Comparison of ENCODE assay signal across 10 cellular contexts in the genomic region with DNA sequence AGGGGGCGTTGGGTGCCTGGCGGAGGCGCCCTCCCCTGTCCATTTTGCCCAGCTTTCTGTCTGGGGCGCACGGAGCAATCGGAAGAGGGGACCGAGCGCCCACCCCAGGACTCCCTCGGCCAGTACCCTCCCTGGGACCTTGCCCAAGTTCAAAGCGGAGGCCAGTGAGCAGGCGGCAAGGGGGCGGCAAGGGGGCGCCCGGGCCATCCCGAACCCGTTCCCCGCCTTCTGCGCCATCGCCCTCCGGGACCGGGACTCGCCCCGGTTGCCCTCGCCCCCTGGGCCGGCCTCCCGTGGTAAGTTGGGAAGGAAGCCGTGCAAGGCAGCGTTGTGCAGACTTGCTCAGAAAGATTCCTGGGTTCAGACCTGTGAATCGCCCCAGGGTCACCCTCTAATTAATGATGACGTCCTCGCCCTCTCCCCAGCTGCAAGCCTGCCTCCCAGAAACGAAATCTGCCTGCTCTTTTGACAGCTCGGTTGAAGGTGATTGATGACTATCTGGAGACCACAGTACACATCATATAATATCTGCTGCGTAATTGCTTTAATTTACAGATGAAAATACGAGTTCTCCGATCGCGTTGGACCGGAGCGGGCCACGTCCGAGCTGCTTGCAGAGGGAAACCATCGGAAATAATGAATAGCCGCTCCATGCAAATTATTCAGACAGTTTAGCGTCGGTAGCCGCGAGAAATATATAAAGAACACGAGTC. TPM values are rescaled to one million over a fixed set of nuclear protein-coding genes. Genes with fewer than 3 reads are reported as not detected.
DNase-seq lines count a peak whose midpoint lies in the region; ATAC-seq and TF ChIP-seq lines count a peak whose summit lies in the region.
"Had no signal": no experiment of that assay in that cellular context is flagged by ENCODE, and none has a peak within 500 bp of the region (broad histone marks: within the 10 kb centered on the region; RNA-seq: fewer than 3 reads in every experiment).

No MANE protein-coding gene starts in this region.

- H3K4me1 Mint-ChIP-seq in IgD-negative memory B cell = peaks cover 5 to 6% (median 5%) of the 10 kb centered on the region in 3 donors

- H3K36me3 Mint-ChIP-seq in IgD-negative memory B cell = no peaks in the 10 kb centered on the region

- peaks cover 9% of the 10 kb centered on the region for H3K4me1 ChIP-seq in foreskin keratinocyte
- H3K4me1 ChIP-seq in prostate gland (replicated peaks) = peaks cover 10% of the 10 kb centered on the region

- H3K4me3 Mint-ChIP-seq in IgD-negative memory B cell = peak overlapping the region in 3 of 4 donors; percentile 19 to 72 (median 47)

- H3K9me3 ChIP-seq in prostate gland = no peaks in the 10 kb centered on the region

- H3K27ac ChIP-seq in foreskin keratinocyte (peak overlapping the region; percentile 97), prostate gland (peak overlapping the region; percentile 75 to 79)

- TF ChIP-seq CTCF in foreskin keratinocyte (conservative IDR thresholded peaks at IDR 0.05) = no peak
- TF ChIP-seq CTCF in prostate gland (IDR thresholded peaks at IDR 0.05) = no peak

- H3K27me3 Mint-ChIP-seq in IgD-negative memory B cell = peaks cover 43% of the 10 kb centered on the region

- peak in 2 of 3 experiments; percentile 68 to 80 for DNase-seq in NCI-H1417 (lab: John Stamatoyannopoulos, UW)
- DNase-seq in NCI-H1417 treated with DMSO at 0.1 percent for 48 hours (lab: John Stamatoyannopoulos, UW) = no peak
- DNase-seq in foreskin keratinocyte = peak; percentile 81 to 89
- no peak for DNase-seq in prostate gland (ENCODE audit: low spot score)
- DNase-seq in islet precursor cell = no peak
- no peak for DNase-seq in activated CD4-positive, alpha-beta T cell treated with anti-CD3 and anti-CD28 coated beads for 1 hour
- DNase-seq: NCI-H1048 had no signal

- H3K36me3 ChIP-seq in prostate gland = no peaks in the 10 kb centered on the region

- ATAC-seq in foreskin keratinocyte = peak; percentile 71
- ATAC-seq in GM21528 (IDR thresholded peaks at IDR 0.05; ENCODE audit: low FRiP score, unreplicated experiment) = no peak

- peak overlapping the region; percentile 34 to 40 for H3K4me3 ChIP-seq in prostate gland

- intact Hi-C loops in prostate gland (cut with DNase I) = no loop called here

- H3K9me3 Mint-ChIP-seq in IgD-negative memory B cell = peaks cover 0 to 7% (median 0%) of the 10 kb centered on the region in 3 donors

- TF ChIP-seq POLR2A in prostate gland (IDR thresholded peaks at IDR 0.05) = no peak

- 17% methylated on average over 46 of the region's 49 CpGs for WGBS in prostate gland

- peak overlapping the region; percentile 7 to 96 (median 76) for H3K27ac Mint-ChIP-seq in IgD-negative memory B cell
- H3K27ac Mint-ChIP-seq: progenitor cell of endocrine pancreas had no signal

- H3K27me3 ChIP-seq in foreskin keratinocyte (no peaks in the 10 kb centered on the region), prostate gland (replicated peaks; ENCODE audit: insufficient read depth) (peaks cover 21% of the 10 kb centered on the region)

RNA-seq across cellular contexts. Expression of a gene that starts 1.4 kb away (rescaled TPM):
- polyA plus RNA-seq in IgD-negative memory B cell (not detected), foreskin keratinocyte (22.0 and 32.8 TPM in 2 replicates)
- total RNA-seq in foreskin keratinocyte (20.3 and 26.4 TPM in 2 replicates), prostate gland (10 to 100 TPM in 1 of 2 donors, 1 to 10 TPM in 1; 1.8 to 30.0 TPM)

Comparison
In these comparisons a context has a peak if more than half of its experiments do, and no peak if none do; other contexts are left out.
1. DNase-seq: peak in NCI-H1417 (2 of 3) and foreskin keratinocyte (2 of 2); none in NCI-H1417 treated with DMSO at 0.1 percent for 48 hours (single experiment), prostate gland (single experiment), islet precursor cell (single experiment) and activated CD4-positive, alpha-beta T cell treated with anti-CD3 and anti-CD28 coated beads for 1 hour (single experiment).